ENCODE assay signal across 21 cellular contexts in the genomic region with DNA sequence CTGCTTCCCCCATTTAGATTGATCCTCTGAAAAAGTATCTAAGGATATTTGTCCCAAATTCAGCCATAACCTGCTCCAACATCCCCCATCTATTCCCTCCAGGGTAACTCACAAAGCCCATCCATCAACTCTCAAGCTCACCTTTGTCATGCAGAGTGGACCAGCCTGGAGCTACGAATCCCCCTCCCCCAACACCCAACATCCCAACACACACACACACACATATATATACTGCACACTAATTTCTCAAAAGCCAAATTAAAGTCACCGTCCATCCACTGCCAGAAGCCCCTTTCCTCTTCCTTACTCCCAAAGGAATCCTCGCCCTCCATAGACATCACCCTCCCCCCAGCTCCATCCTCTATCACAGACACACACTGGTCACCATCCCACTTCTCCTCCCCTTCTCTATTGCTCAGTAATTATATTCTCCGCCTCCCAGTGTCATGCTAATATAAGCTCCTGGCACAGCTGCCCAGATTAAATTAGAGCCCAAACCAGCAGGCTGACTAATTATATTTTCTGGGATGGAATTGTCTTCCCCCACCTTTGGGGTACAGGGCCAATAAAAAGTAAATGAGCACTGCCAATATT. TPM values are rescaled to one million over a fixed set of nuclear protein-coding genes. Genes with fewer than 3 reads are reported as not detected.
"Had no signal": no experiment of that assay in that cellular context is flagged by ENCODE, and none has a peak within 500 bp of the region (broad histone marks: within the 10 kb centered on the region; RNA-seq: fewer than 3 reads in every experiment).

No MANE protein-coding gene starts in this region.

- H3K4me3 Mint-ChIP-seq: brain; memory B cell; natural killer cell treated with Interleukin-12 subunit alpha and Interleukin-12 subunit beta and Interleukin-15 and Interleukin-18, amount 100 ng/mL, for 72 hours had no signal

- DNase-seq: activated CD4-positive, alpha-beta T cell treated with anti-CD3 and anti-CD28 coated beads, Interleukin-2, amount 50 U/mL, for 4 hours; activated effector memory CD4-positive, alpha-beta T cell treated with Interleukin-2 at 50 U/mL for 16 hours; activated T-cell treated with anti-CD3 and anti-CD28 coated beads, Interleukin-2, amount 50 U/mL, for 1 hour; amygdala; effector memory CD4-positive, alpha-beta T cell; hypothalamus; left lung; occipital lobe; right cardiac atrium; small intestine; thyroid gland had no signal

- H3K36me3 Mint-ChIP-seq: activated naive CD4-positive, alpha-beta T cell treated with anti-CD3 and anti-CD28 coated beads, Interleukin-2, amount 50 U/mL, for 72 hours; brain; memory B cell; natural killer cell treated with Interleukin-12 subunit alpha and Interleukin-12 subunit beta and Interleukin-15 and Interleukin-18, amount 100 ng/mL, for 72 hours had no signal

- H3K36me3 ChIP-seq: left lung, thyroid gland had no signal

- H3K9me3 ChIP-seq: left lung, thyroid gland had no signal

- H3K27ac Mint-ChIP-seq: activated naive CD4-positive, alpha-beta T cell treated with anti-CD3 and anti-CD28 coated beads, Interleukin-2, amount 50 U/mL, for 72 hours; memory B cell; natural killer cell treated with Interleukin-12 subunit alpha and Interleukin-12 subunit beta and Interleukin-15 and Interleukin-18, amount 100 ng/mL, for 72 hours; progenitor cell of endocrine pancreas had no signal

- H3K27me3 ChIP-seq: left lung, thyroid gland had no signal

- ATAC-seq: activated CD4-positive, CD25-positive, alpha-beta regulatory T cell treated with anti-CD3 and anti-CD28 coated beads, Interleukin-2, amount 50 U/mL, for 24 hours; activated naive CD4-positive, alpha-beta T cell treated with anti-CD3 and anti-CD28 coated beads, Interleukin-2, amount 50 U/mL, for 72 hours; left lung; natural killer cell treated with Interleukin-12 subunit alpha and Interleukin-12 subunit beta and Interleukin-15 and Interleukin-18, amount 100 ng/mL, for 72 hours; right cardiac atrium had no signal

- H3K27me3 Mint-ChIP-seq: memory B cell had no signal

- H3K9me3 Mint-ChIP-seq: activated naive CD4-positive, alpha-beta T cell treated with anti-CD3 and anti-CD28 coated beads, Interleukin-2, amount 50 U/mL, for 72 hours; brain; natural killer cell treated with Interleukin-12 subunit alpha and Interleukin-12 subunit beta and Interleukin-15 and Interleukin-18, amount 100 ng/mL, for 72 hours had no signal

- H3K4me3 ChIP-seq: left lung, thyroid gland had no signal

- H3K27ac ChIP-seq: left lung, thyroid gland had no signal

- FAIRE-seq: keratinocyte, small intestine, urothelium cell line had no signal

- H3K4me1 ChIP-seq: left lung, thyroid gland had no signal

RNA-seq across cellular contexts. Expression of gene TESPA1, which starts 13.4 kb away (rescaled TPM):
- total RNA-seq: epithelial cell of proximal tubule, glomerular endothelial cell, occipital lobe, progenitor cell of endocrine pancreas had no signal
- polyA plus RNA-seq: keratinocyte had no signal

RNA-seq across cellular contexts. Expression of gene NEUROD4, which starts 21.8 kb away (rescaled TPM):
- total RNA-seq: activated naive CD4-positive, alpha-beta T cell treated with anti-CD3 and anti-CD28 coated beads, Interleukin-2, amount 50 U/mL, for 72 hours; epithelial cell of proximal tubule; glomerular endothelial cell; left lung; natural killer cell treated with Interleukin-12 subunit alpha and Interleukin-12 subunit beta and Interleukin-15 and Interleukin-18, amount 100 ng/mL, for 72 hours; progenitor cell of endocrine pancreas; right cardiac atrium; thyroid gland had no signal
- polyA plus RNA-seq: keratinocyte, right cardiac atrium, small intestine had no signal
